11 cellular contexts compared by ENCODE assay signal in genomic region chr7:2517678-2518077, GRCh38. TPM values are rescaled to one million over a fixed set of nuclear protein-coding genes. Genes with fewer than 3 reads are reported as not detected.
DNase-seq lines count a peak whose midpoint lies in the region; ATAC-seq, FAIRE-seq and TF ChIP-seq lines count a peak whose summit lies in the region.
"Had no signal": no experiment of that assay in that cellular context is flagged by ENCODE, and none has a peak within 500 bp of the region (broad histone marks: within the 10 kb centered on the region; RNA-seq: fewer than 3 reads in every experiment).

No MANE protein-coding gene starts in this region.

- H3K9ac ChIP-seq in ES-I3 (ENCODE audit: low read depth, low read length) (peak overlapping the region; percentile 0), mesenchymal stem cell (ENCODE audit: low read length) (no peak overlapping the region), kidney (ENCODE audit: low read length in 2 of 2) (no peak overlapping the region)

- peak overlapping the region; percentile 95 for H2AK5ac ChIP-seq in mesenchymal stem cell (ENCODE audit: low read length, severe bottlenecking)

- POLR2A ChIA-PET in activated naive CD8-positive, alpha-beta T cell treated with anti-CD3 and anti-CD28 coated beads, Interleukin-2, amount 10 ng/mL, durations not matched to agents 7 days and 5 days (lab: Charles Lee), result interaction anchor here (1.1 to 1.2 kb wide), 2 partner anchors 9 to 10 kb away, joined by 3 to 4 read pairs; no protein-coding TSS in a partner anchor

- no peak overlapping the region for H2AFZ ChIP-seq in mesenchymal stem cell (ENCODE audit: low read depth, low read length)

- DNase-seq in ACHN (peak; percentile 62), mesenchymal stem cell (peak; percentile 30), GM19240 (ENCODE audit: insufficient read length, low spot score) (no peak), kidney (no peak)
- DNase-seq in activated naive CD8-positive, alpha-beta T cell treated with anti-CD3 and anti-CD28 coated beads, Interleukin-2, amount 10 ng/mL, durations not matched to agents 7 days and 5 days, result no peak
- DNase-seq: left cardiac atrium had no signal

- peaks cover 14% of the 10 kb centered on the region for H3K36me3 Mint-ChIP-seq in activated naive CD8-positive, alpha-beta T cell treated with anti-CD3 and anti-CD28 coated beads, Interleukin-2, amount 10 ng/mL, durations not matched to agents 7 days and 5 days

- H3K27ac Mint-ChIP-seq in activated naive CD8-positive, alpha-beta T cell treated with anti-CD3 and anti-CD28 coated beads, Interleukin-2, amount 10 ng/mL, durations not matched to agents 7 days and 5 days, result peak overlapping the region; percentile 30

- H3K36me3 ChIP-seq in ES-I3 (ENCODE audit: insufficient read depth, low read length) (no peaks in the 10 kb centered on the region), mesenchymal stem cell (ENCODE audit: control insufficient read depth in 1 of 2, insufficient read depth in 2 of 2, low read depth in 1 of 2, low read length in 2 of 2) (peaks cover 0 to 14% of the 10 kb centered on the region in 2 experiments), kidney (ENCODE audit: control insufficient read depth in 1 of 2, insufficient read depth in 2 of 2, low read length in 2 of 2) (no peaks in the 10 kb centered on the region)
- H3K36me3 ChIP-seq: ascending aorta had no signal

- peaks cover 0 to 9% of the 10 kb centered on the region in 2 experiments for H3K27me3 ChIP-seq in mesenchymal stem cell (ENCODE audit: control insufficient read depth in 1 of 2, insufficient read depth in 1 of 2, low read length in 2 of 2)

- H2BK120ac ChIP-seq in mesenchymal stem cell (ENCODE audit: low read depth, low read length), result no peak overlapping the region

- intact Hi-C loops in kidney (cut with DNase I), result no loop called here

- in situ Hi-C loops in ACHN (cut with HindIII; ENCODE audit: low pct_ligation_motif_present, low pct_unique_long_range_greater_than_20kb, low sequenced_read_pairs), result no loop called here

- H3K4me3 Mint-ChIP-seq in activated naive CD8-positive, alpha-beta T cell treated with anti-CD3 and anti-CD28 coated beads, Interleukin-2, amount 10 ng/mL, durations not matched to agents 7 days and 5 days, result peak overlapping the region; percentile 54

- 51% methylated on average over 9 of the region's 9 CpGs for WGBS in mesenchymal stem cell

- H3K4me3 ChIP-seq in mesenchymal stem cell (ENCODE audit: insufficient read depth in 1 of 2, low read depth in 1 of 2, low read length in 2 of 2) (peak overlapping the region in 1 of 2 experiments; percentile 17), kidney (ENCODE audit: low read length in 2 of 2) (no peak overlapping the region)
- H3K4me3 ChIP-seq: ascending aorta had no signal

- H3K79me1 ChIP-seq in mesenchymal stem cell (replicated peaks; ENCODE audit: low read length, poor library complexity, severe bottlenecking), result no peaks in the 10 kb centered on the region

- H4K8ac ChIP-seq in mesenchymal stem cell (ENCODE audit: low read length), result peak overlapping the region; percentile 66

- H2BK5ac ChIP-seq in mesenchymal stem cell (ENCODE audit: low read depth, low read length, poor library complexity, severe bottlenecking), result peak overlapping the region; percentile 98

- H3K4me1 Mint-ChIP-seq in activated naive CD8-positive, alpha-beta T cell treated with anti-CD3 and anti-CD28 coated beads, Interleukin-2, amount 10 ng/mL, durations not matched to agents 7 days and 5 days, result peaks cover 18% of the 10 kb centered on the region

- ATAC-seq in activated naive CD8-positive, alpha-beta T cell treated with anti-CD3 and anti-CD28 coated beads, Interleukin-2, amount 10 ng/mL, durations not matched to agents 7 days and 5 days (ENCODE audit: low read depth), result no peak
- no peak for ATAC-seq in GM18519 (IDR thresholded peaks at IDR 0.05; ENCODE audit: low FRiP score, unreplicated experiment)
- ATAC-seq in HG03460 (IDR thresholded peaks at IDR 0.05; ENCODE audit: unreplicated experiment), result no peak
- ATAC-seq: left cardiac atrium had no signal

- peaks cover 23% of the 10 kb centered on the region for H3K4me1 ChIP-seq in ES-I3 (ENCODE audit: insufficient read depth, low read length)
- H3K4me1 ChIP-seq in mesenchymal stem cell (ENCODE audit: control insufficient read depth, insufficient read depth, low read depth, low read length), result peaks cover 61% of the 10 kb centered on the region
- peaks cover 0 to 23% of the 10 kb centered on the region in 2 donors for H3K4me1 ChIP-seq in kidney (ENCODE audit: control insufficient read depth in 1 of 2, insufficient read depth in 1 of 2, low read depth in 1 of 2, low read length in 2 of 2)

- H2BK12ac ChIP-seq in mesenchymal stem cell (ENCODE audit: low read length in 2 of 2), result peak overlapping the region; percentile 18 to 82

- H2BK15ac ChIP-seq in mesenchymal stem cell (ENCODE audit: low read depth, poor library complexity, severe bottlenecking), result no peak overlapping the region

- H3K27ac ChIP-seq in mesenchymal stem cell (ENCODE audit: low read length, poor library complexity, severe bottlenecking) (peak overlapping the region; percentile 97), kidney (ENCODE audit: low read depth in 2 of 2, low read length in 2 of 2) (peak overlapping the region in 1 of 2 donors; percentile 23)
- H3K27ac ChIP-seq: ascending aorta had no signal

- no peak overlapping the region for H3K23ac ChIP-seq in mesenchymal stem cell (ENCODE audit: low read length in 2 of 2)

- peak overlapping the region in 1 of 2 experiments; percentile 55 for H3K4ac ChIP-seq in mesenchymal stem cell (ENCODE audit: low read depth in 1 of 2, low read length in 2 of 2)

- no peaks in the 10 kb centered on the region for H3K27me3 Mint-ChIP-seq in activated naive CD8-positive, alpha-beta T cell treated with anti-CD3 and anti-CD28 coated beads, Interleukin-2, amount 10 ng/mL, durations not matched to agents 7 days and 5 days

- H3K9me3 Mint-ChIP-seq in activated naive CD8-positive, alpha-beta T cell treated with anti-CD3 and anti-CD28 coated beads, Interleukin-2, amount 10 ng/mL, durations not matched to agents 7 days and 5 days, result no peaks in the 10 kb centered on the region

- peak overlapping the region in 1 of 2 experiments; percentile 74 for H3K18ac ChIP-seq in mesenchymal stem cell (ENCODE audit: low read depth in 1 of 2, low read length in 2 of 2)

- H3K14ac ChIP-seq in mesenchymal stem cell (ENCODE audit: low read length in 2 of 2), result peak overlapping the region in 1 of 2 experiments; percentile 57

- H4K91ac ChIP-seq in mesenchymal stem cell (ENCODE audit: low read length), result peak overlapping the region; percentile 70

- FAIRE-seq in kidney (lab: Jason Lieb, UNC), result no peak

- TF ChIP-seq CTCF in kidney (IDR thresholded peaks at IDR 0.05; ENCODE audit: borderline replicate concordance, extremely low read depth, insufficient read depth), result no peak

- no peaks in the 10 kb centered on the region for H3K9me3 ChIP-seq in ES-I3 (ENCODE audit: control insufficient read depth, insufficient read depth, low read length)
- no peaks in the 10 kb centered on the region for H3K9me3 ChIP-seq in mesenchymal stem cell (ENCODE audit: control insufficient read depth, low read length)
- no peaks in the 10 kb centered on the region for H3K9me3 ChIP-seq in kidney (ENCODE audit: control insufficient read depth in 1 of 2, low read length in 2 of 2)
- H3K9me3 ChIP-seq: ascending aorta had no signal

- H3K4me2 ChIP-seq in mesenchymal stem cell (ENCODE audit: low read length, poor library complexity, severe bottlenecking), result peak overlapping the region; percentile 93

RNA-seq across cellular contexts. Expression of gene LFNG, which starts 1.9 kb away (rescaled TPM):
- 100 to 1,000 TPM; 115 to 121 TPM for total RNA-seq in activated naive CD8-positive, alpha-beta T cell treated with anti-CD3 and anti-CD28 coated beads, Interleukin-2, amount 10 ng/mL, durations not matched to agents 7 days and 5 days
- polyA plus RNA-seq in mesenchymal stem cell (2013, experiment 1 of 2), result 0.22 TPM
- polyA plus RNA-seq in mesenchymal stem cell (2013, experiment 2 of 2), result 0.21 TPM
- total RNA-seq in kidney, result 18.4 TPM
- polyA plus RNA-seq in kidney (ENCODE audit: insufficient read depth, low read depth, low replicate concordance), result 5.0 TPM

RNA-seq across cellular contexts. Expression of gene BRAT1, which starts 37.6 kb away (rescaled TPM):
- 10 to 100 TPM; 33.5 to 40.1 TPM for total RNA-seq in activated naive CD8-positive, alpha-beta T cell treated with anti-CD3 and anti-CD28 coated beads, Interleukin-2, amount 10 ng/mL, durations not matched to agents 7 days and 5 days
- polyA plus RNA-seq in mesenchymal stem cell (2013, experiment 1 of 2), result 10.5 TPM
- polyA plus RNA-seq in mesenchymal stem cell (2013, experiment 2 of 2), result 10.6 TPM
- 23.7 TPM for total RNA-seq in kidney
- 18.7 TPM for polyA plus RNA-seq in kidney (ENCODE audit: insufficient read depth, low read depth, low replicate concordance)

RNA-seq across cellular contexts. Expression of gene IQCE, which starts 41.1 kb away (rescaled TPM):
- 10 to 100 TPM in 1 of 2 experiments, 1 to 10 TPM in 1; 8.3 to 10.0 TPM for total RNA-seq in activated naive CD8-positive, alpha-beta T cell treated with anti-CD3 and anti-CD28 coated beads, Interleukin-2, amount 10 ng/mL, durations not matched to agents 7 days and 5 days
- 10.2 TPM for polyA plus RNA-seq in mesenchymal stem cell (2013, experiment 1 of 2)
- 10.0 TPM for polyA plus RNA-seq in mesenchymal stem cell (2013, experiment 2 of 2)
- 27.8 TPM for total RNA-seq in kidney
- polyA plus RNA-seq in kidney (ENCODE audit: insufficient read depth, low read depth, low replicate concordance), result 6.1 TPM

RNA-seq across cellular contexts. Expression of gene GRIFIN, which starts 41.5 kb away (rescaled TPM):
- not detected for total RNA-seq in activated naive CD8-positive, alpha-beta T cell treated with anti-CD3 and anti-CD28 coated beads, Interleukin-2, amount 10 ng/mL, durations not matched to agents 7 days and 5 days
- not detected for polyA plus RNA-seq in mesenchymal stem cell (2013, experiment 1 of 2)
- polyA plus RNA-seq in mesenchymal stem cell (2013, experiment 2 of 2), result not detected
- total RNA-seq in kidney, result not detected
- polyA plus RNA-seq in kidney (ENCODE audit: insufficient read depth, low read depth, low replicate concordance), result not detected
- total RNA-seq: ascending aorta, left cardiac atrium had no signal
- polyA plus RNA-seq: esophagus had no signal

Comparison
In these comparisons a context has a peak if more than half of its experiments do, and no peak if none do; other contexts are left out.
1. DNase-seq: peak in ACHN (single experiment) and mesenchymal stem cell (single experiment); none in activated naive CD8-positive, alpha-beta T cell treated with anti-CD3 and anti-CD28 coated beads, Interleukin-2, amount 10 ng/mL, durations not matched to agents 7 days and 5 days (single experiment), GM19240 (single experiment) and kidney (single experiment).